ENCODE assay signal across 8 cellular contexts in the genomic region with DNA sequence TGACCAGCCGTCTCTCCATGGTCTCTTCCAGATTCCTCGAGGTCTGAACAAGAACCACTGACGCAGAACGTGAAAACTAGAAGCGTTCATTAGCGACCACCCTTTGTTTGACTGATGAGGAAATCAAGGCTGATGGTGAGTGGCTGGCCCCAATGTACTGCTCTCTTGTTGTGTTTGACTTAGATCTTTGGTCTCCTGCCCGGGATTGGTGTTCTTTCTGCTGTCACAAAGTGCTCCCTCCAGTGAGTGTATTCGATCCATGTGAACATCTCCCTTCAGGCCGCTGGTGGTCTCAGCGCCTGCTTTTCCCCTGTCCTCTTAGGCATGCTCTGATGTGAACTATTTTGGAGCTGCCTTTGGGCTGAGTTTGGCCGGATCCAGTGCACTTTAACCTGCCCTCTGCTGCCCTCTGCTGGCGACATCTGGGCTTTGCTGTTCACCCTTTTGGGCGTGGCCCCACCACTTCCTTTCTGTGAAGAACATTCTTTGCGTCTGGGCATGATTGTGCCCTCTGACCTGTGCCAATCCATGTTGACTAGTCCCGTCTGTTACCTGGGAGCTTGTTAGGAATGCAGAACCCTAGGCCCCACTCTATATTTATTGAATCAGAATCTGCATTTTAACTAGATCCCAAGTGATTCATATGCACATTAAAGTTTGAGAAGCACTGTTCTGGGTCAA.
DNase-seq lines count a peak whose midpoint lies in the region; ATAC-seq and TF ChIP-seq lines count a peak whose summit lies in the region.

No MANE protein-coding gene starts in this region.

- H3K27ac ChIP-seq in lung (ENCODE audit: low read depth in 1 of 2, low read length in 1 of 2), result no peak overlapping the region

- H3K9me3 Mint-ChIP-seq in CD14-positive monocyte, result peaks cover 0 to 3% (median 0%) of the 10 kb centered on the region in 7 donors

- WGBS in lung, 2 donors, result 32 to 44% methylated on average over 15 of the region's 15 CpGs

- H3K36me3 ChIP-seq in lung (ENCODE audit: control insufficient read depth in 2 of 2, insufficient read depth in 2 of 2, low read length in 2 of 2), result no peaks in the 10 kb centered on the region

- no peaks in the 10 kb centered on the region for H3K36me3 Mint-ChIP-seq in CD14-positive monocyte

- no peak overlapping the region for H3K4me3 Mint-ChIP-seq in CD14-positive monocyte

- no peaks in the 10 kb centered on the region for H3K4me1 ChIP-seq in lung (ENCODE audit: control insufficient read depth in 2 of 2, insufficient read depth in 2 of 2, low read length in 2 of 2)

- TF ChIP-seq CTCF in CD14-positive monocyte (IDR thresholded peaks at IDR 0.05) (peak; percentile 79), lung (IDR thresholded peaks at IDR 0.05; ENCODE audit: control extremely low read depth, extremely low read depth) (peak; percentile 68)

- H3K9me3 ChIP-seq in lung (ENCODE audit: control insufficient read depth in 2 of 2, insufficient read depth in 1 of 2, low read length in 1 of 2), result no peaks in the 10 kb centered on the region

- peaks cover 4 to 6% (median 4%) of the 10 kb centered on the region in 3 donors for H3K27me3 Mint-ChIP-seq in CD14-positive monocyte (ENCODE audit: low read depth in 3 of 3)

- H3K4me1 Mint-ChIP-seq in CD14-positive monocyte, result peaks cover 5% of the 10 kb centered on the region

- ATAC-seq in HG03342 (IDR thresholded peaks at IDR 0.05; ENCODE audit: unreplicated experiment) (peak; percentile 98), lung (ENCODE audit: insufficient read depth, low FRiP score) (peak; percentile 92)

- peak overlapping the region in 1 of 7 donors; percentile 50 for H3K27ac Mint-ChIP-seq in CD14-positive monocyte

- intact Hi-C loops in CD14-positive monocyte (cut with micrococcal nuclease), result no loop called here

- H3K4me3 ChIP-seq in lung, result no peak overlapping the region

- DNase-seq in CD14-positive monocyte (ENCODE audit: low spot score), result peak; percentile 64
- peak; percentile 19 for DNase-seq in GM19240 (ENCODE audit: insufficient read length, low spot score)
- peak; percentile 31 for DNase-seq in NCI-H510A (lab: John Stamatoyannopoulos, UW)
- peak; percentile 88 for DNase-seq in activated CD4-positive, alpha-beta T cell treated with anti-CD3 and anti-CD28 coated beads for 48 hours
- DNase-seq in dermis blood vessel endothelial cell, result peak; percentile 77
- DNase-seq in lung (ENCODE audit: low spot score), result peak; percentile 89
- peak; percentile 50 for DNase-seq in stimulated activated CD8-positive, alpha-beta memory T cell treated with anti-CD3 and anti-CD28 coated beads, Interleukin-15, amount 100 ng/mL, for 1 hour (ENCODE audit: low read depth)

- no peaks in the 10 kb centered on the region for H3K27me3 ChIP-seq in lung (ENCODE audit: control insufficient read depth, insufficient read depth)

Comparison
In these comparisons a context has a peak if more than half of its experiments do, and no peak if none do; other contexts are left out.
1. DNase-seq: peak in every context shown above with its lines; median percentile 89 in lung; 88 in activated CD4-positive, alpha-beta T cell treated with anti-CD3 and anti-CD28 coated beads for 48 hours; 77 in dermis blood vessel endothelial cell; 64 in CD14-positive monocyte; 50 in stimulated activated CD8-positive, alpha-beta memory T cell treated with anti-CD3 and anti-CD28 coated beads, Interleukin-15, amount 100 ng/mL, for 1 hour; 31 in NCI-H510A; 19 in GM19240.